In the genomic region with DNA sequence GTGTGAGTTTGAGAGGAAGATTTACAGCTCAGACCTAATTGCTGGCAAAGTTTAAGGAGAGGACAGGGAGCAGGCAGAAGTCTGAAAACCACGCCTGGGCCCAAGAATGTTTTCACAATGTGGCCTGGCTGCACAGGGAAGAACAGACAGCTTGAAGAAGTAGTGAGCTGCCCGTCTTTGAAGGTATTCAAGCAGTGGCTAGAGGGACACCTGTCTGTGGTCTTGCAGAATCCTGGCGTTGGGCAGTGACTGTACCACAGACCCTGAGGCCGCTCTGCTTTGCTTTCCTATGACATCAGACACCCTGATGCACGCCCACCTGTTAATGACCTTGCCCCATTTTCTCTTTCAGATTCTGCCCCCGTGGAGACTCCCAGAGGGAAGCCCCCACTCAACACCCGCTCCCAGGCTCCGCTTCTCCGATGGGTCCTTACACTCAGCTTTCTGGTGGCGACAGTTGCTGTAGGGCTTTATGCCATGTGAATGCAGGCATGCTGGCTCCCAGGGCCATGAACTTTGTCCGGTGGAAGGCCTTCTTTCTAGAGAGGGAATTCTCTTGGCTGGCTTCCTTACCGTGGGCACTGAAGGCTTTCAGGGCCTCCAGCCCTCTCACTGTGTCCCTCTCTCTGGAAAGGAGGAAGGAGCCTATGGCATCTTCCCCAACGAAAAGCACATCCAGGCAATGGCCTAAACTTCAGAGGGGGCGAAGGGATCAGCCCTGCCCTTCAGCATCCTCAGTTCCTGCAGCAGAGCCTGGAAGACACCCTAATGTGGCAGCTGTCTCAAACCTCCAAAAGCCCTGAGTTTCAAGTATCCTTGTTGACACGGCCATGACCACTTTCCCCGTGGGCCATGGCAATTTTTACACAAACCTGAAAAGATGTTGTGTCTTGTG, we compare ENCODE assay signal across 21 cellular contexts. TPM values are rescaled to one million over a fixed set of nuclear protein-coding genes. Genes with fewer than 3 reads are reported as not detected.
A peak's percentile ranks its signal among the peaks of the same experiment; 100 is the strongest.
DNase-seq lines count a peak whose midpoint lies in the region; ATAC-seq and TF ChIP-seq lines count a peak whose summit lies in the region.
"Had no signal": no experiment of that assay in that cellular context is flagged by ENCODE, and none has a peak within 500 bp of the region (broad histone marks: within the 10 kb centered on the region; RNA-seq: fewer than 3 reads in every experiment).

No MANE protein-coding gene starts in this region.

- no peak overlapping the region for H3K27ac ChIP-seq in endodermal cell (ENCODE audit: low read depth, low read length)
- H3K27ac ChIP-seq in naive thymus-derived CD4-positive, alpha-beta T cell (ENCODE audit: low read depth, low read length), result no peak overlapping the region
- H3K27ac ChIP-seq: cardiac muscle cell had no signal

- H3K9me3 Mint-ChIP-seq in activated CD8-positive, alpha-beta T cell treated with anti-CD3 and anti-CD28 coated beads for 36 hours, result no peaks in the 10 kb centered on the region
- H3K9me3 Mint-ChIP-seq in activated CD8-positive, alpha-beta T cell treated with anti-CD3 and anti-CD28 coated beads, Interleukin-2, amount 10 ng/mL, durations not matched to agents 7 days and 5 days (ENCODE audit: insufficient read depth), result no peaks in the 10 kb centered on the region
- H3K9me3 Mint-ChIP-seq in endodermal cell, result no peaks in the 10 kb centered on the region
- no peaks in the 10 kb centered on the region for H3K9me3 Mint-ChIP-seq in nephron progenitor cell
- H3K9me3 Mint-ChIP-seq in type B pancreatic cell, result no peaks in the 10 kb centered on the region
- no peaks in the 10 kb centered on the region for H3K9me3 Mint-ChIP-seq in naive thymus-derived CD4-positive, alpha-beta T cell

- no peak overlapping the region for H3K9ac ChIP-seq in endodermal cell (ENCODE audit: extremely low read depth, low read length, poor library complexity, severe bottlenecking)

- POLR2A ChIA-PET in activated CD8-positive, alpha-beta T cell treated with anti-CD3 and anti-CD28 coated beads for 36 hours (lab: Charles Lee), result no interaction called here
- POLR2A ChIA-PET in activated CD8-positive, alpha-beta T cell treated with anti-CD3 and anti-CD28 coated beads, Interleukin-2, amount 10 ng/mL, durations not matched to agents 7 days and 5 days (lab: Charles Lee), result interaction anchor here (1.0 kb wide), 1 partner anchor 17 kb away, joined by 3 read pairs; no protein-coding TSS in a partner anchor
- POLR2A ChIA-PET in naive thymus-derived CD4-positive, alpha-beta T cell (lab: Charles Lee), result no interaction called here

- H3K27me3 Mint-ChIP-seq in activated CD8-positive, alpha-beta T cell treated with anti-CD3 and anti-CD28 coated beads for 36 hours, result peaks cover 6% of the 10 kb centered on the region
- peaks cover 3% of the 10 kb centered on the region for H3K27me3 Mint-ChIP-seq in activated CD8-positive, alpha-beta T cell treated with anti-CD3 and anti-CD28 coated beads, Interleukin-2, amount 10 ng/mL, durations not matched to agents 7 days and 5 days (ENCODE audit: low read depth)
- H3K27me3 Mint-ChIP-seq in endodermal cell (ENCODE audit: insufficient read depth) (no peaks in the 10 kb centered on the region), nephron progenitor cell (ENCODE audit: low read depth, poor library complexity) (peaks cover 4% of the 10 kb centered on the region), type B pancreatic cell (no peaks in the 10 kb centered on the region)
- peaks cover 0 to 4% (median 3%) of the 10 kb centered on the region in 5 donors for H3K27me3 Mint-ChIP-seq in naive thymus-derived CD4-positive, alpha-beta T cell

- no peaks in the 10 kb centered on the region for H3K9me3 ChIP-seq in endodermal cell (ENCODE audit: control insufficient read depth, low read length)
- no peaks in the 10 kb centered on the region for H3K9me3 ChIP-seq in naive thymus-derived CD4-positive, alpha-beta T cell (ENCODE audit: control insufficient read depth in 2 of 3, low read length in 3 of 3)
- H3K9me3 ChIP-seq: BLaER1 treated with 17β-estradiol and CSF1 and Interleukin-3, amounts not matched to agents 10 nM and 100 nM had no signal

- H3K4me1 Mint-ChIP-seq in activated CD8-positive, alpha-beta T cell treated with anti-CD3 and anti-CD28 coated beads for 36 hours (ENCODE audit: low read depth), result peaks cover 3% of the 10 kb centered on the region
- H3K4me1 Mint-ChIP-seq in activated CD8-positive, alpha-beta T cell treated with anti-CD3 and anti-CD28 coated beads, Interleukin-2, amount 10 ng/mL, durations not matched to agents 7 days and 5 days (ENCODE audit: low read depth), result peaks cover 3% of the 10 kb centered on the region
- H3K4me1 Mint-ChIP-seq in endodermal cell (peaks cover 8% of the 10 kb centered on the region), nephron progenitor cell (peaks cover 37% of the 10 kb centered on the region), type B pancreatic cell (ENCODE audit: unreplicated experiment) (peaks cover 15% of the 10 kb centered on the region)
- peaks cover 0 to 9% (median 0%) of the 10 kb centered on the region in 7 donors for H3K4me1 Mint-ChIP-seq in naive thymus-derived CD4-positive, alpha-beta T cell

- TF ChIP-seq CTCF in activated CD8-positive, alpha-beta T cell treated with anti-CD3 and anti-CD28 coated beads for 36 hours (IDR thresholded peaks at IDR 0.05), result no peak
- TF ChIP-seq CTCF in endodermal cell (conservative IDR thresholded peaks at IDR 0.05) (no peak), nephron progenitor cell (IDR thresholded peaks at IDR 0.05) (no peak), type B pancreatic cell (conservative IDR thresholded peaks at IDR 0.05) (no peak)

- peaks cover 7% of the 10 kb centered on the region for H3K36me3 ChIP-seq in endodermal cell (ENCODE audit: control insufficient read depth, insufficient read depth, low read length)
- H3K36me3 ChIP-seq in naive thymus-derived CD4-positive, alpha-beta T cell (ENCODE audit: control insufficient read depth in 2 of 3, insufficient read depth in 3 of 3, low read length in 3 of 3), result no peaks in the 10 kb centered on the region
- H3K36me3 ChIP-seq: cardiac muscle cell had no signal

- CTCF ChIA-PET in activated CD8-positive, alpha-beta T cell treated with anti-CD3 and anti-CD28 coated beads for 36 hours (lab: Charles Lee), result no interaction called here
- CTCF ChIA-PET in activated CD8-positive, alpha-beta T cell treated with anti-CD3 and anti-CD28 coated beads, Interleukin-2, amount 10 ng/mL, durations not matched to agents 7 days and 5 days (lab: Charles Lee), result interaction anchor here (1.2 kb wide), 1 partner anchor 42 kb away, joined by 3 read pairs; no protein-coding TSS in a partner anchor
- CTCF ChIA-PET in naive thymus-derived CD4-positive, alpha-beta T cell (lab: Charles Lee), result no interaction called here

- no peaks in the 10 kb centered on the region for H3K27me3 ChIP-seq in endodermal cell (ENCODE audit: control insufficient read depth, insufficient read depth, low read length, poor library complexity, severe bottlenecking)
- H3K27me3 ChIP-seq in naive thymus-derived CD4-positive, alpha-beta T cell (ENCODE audit: control insufficient read depth in 2 of 2, insufficient read depth in 2 of 2, low read length in 2 of 2), result no peaks in the 10 kb centered on the region
- H3K27me3 ChIP-seq: BLaER1 treated with 17β-estradiol and CSF1 and Interleukin-3, amounts not matched to agents 10 nM and 100 nM; cardiac muscle cell had no signal

- H3K4me3 Mint-ChIP-seq in activated CD8-positive, alpha-beta T cell treated with anti-CD3 and anti-CD28 coated beads for 36 hours, result no peak overlapping the region
- H3K4me3 Mint-ChIP-seq in activated CD8-positive, alpha-beta T cell treated with anti-CD3 and anti-CD28 coated beads, Interleukin-2, amount 10 ng/mL, durations not matched to agents 7 days and 5 days, result no peak overlapping the region
- H3K4me3 Mint-ChIP-seq in endodermal cell (no peak overlapping the region), nephron progenitor cell (no peak overlapping the region), type B pancreatic cell (no peak overlapping the region)
- no peak overlapping the region for H3K4me3 Mint-ChIP-seq in naive thymus-derived CD4-positive, alpha-beta T cell

- no peak overlapping the region for H3K4me3 ChIP-seq in endodermal cell (ENCODE audit: low read length)
- no peak overlapping the region for H3K4me3 ChIP-seq in naive thymus-derived CD4-positive, alpha-beta T cell (ENCODE audit: low read length)
- H3K4me3 ChIP-seq: BLaER1 treated with 17β-estradiol and CSF1 and Interleukin-3, amounts not matched to agents 10 nM and 100 nM; cardiac muscle cell had no signal

- no peaks in the 10 kb centered on the region for H3K4me1 ChIP-seq in endodermal cell (ENCODE audit: control insufficient read depth, insufficient read depth, low read length)
- no peaks in the 10 kb centered on the region for H3K4me1 ChIP-seq in naive thymus-derived CD4-positive, alpha-beta T cell (ENCODE audit: control insufficient read depth in 2 of 2, insufficient read depth in 2 of 2, low read length in 2 of 2)

- no peak for DNase-seq in activated CD8-positive, alpha-beta T cell treated with anti-CD3 and anti-CD28 coated beads for 36 hours
- no peak for DNase-seq in activated CD8-positive, alpha-beta T cell treated with anti-CD3 and anti-CD28 coated beads, Interleukin-2, amount 10 ng/mL, durations not matched to agents 7 days and 5 days
- peak; percentile 36 for DNase-seq in endodermal cell
- DNase-seq in nephron progenitor cell, result no peak
- DNase-seq in type B pancreatic cell (ENCODE audit: extremely low spot score, unreplicated experiment), result no peak
- DNase-seq in AG08395 (ENCODE audit: low spot score), result no peak
- no peak for DNase-seq in naive thymus-derived CD4-positive, alpha-beta T cell
- DNase-seq in activated CD4-positive, alpha-beta T cell treated with anti-CD3 and anti-CD28 coated beads for 4 hours, result no peak
- DNase-seq: 8988T; activated CD4-positive, alpha-beta T cell treated with anti-CD3 and anti-CD28 coated beads for 48 hours; activated gamma-delta T cell treated with Interleukin-2 at 50 U/mL for 16 hours; amniotic stem cell; KG1; left cardiac atrium; NCI-H187; NCI-H2227 treated with DMSO at 0.1 percent for 48 hours; right cardiac atrium; stimulated activated naive CD4-positive, alpha-beta T cell treated with Interleukin-2 at 50 U/mL for 16 hours; SW 1271 had no signal

- H3K36me3 Mint-ChIP-seq in activated CD8-positive, alpha-beta T cell treated with anti-CD3 and anti-CD28 coated beads for 36 hours (ENCODE audit: low read depth), result no peaks in the 10 kb centered on the region
- H3K36me3 Mint-ChIP-seq in activated CD8-positive, alpha-beta T cell treated with anti-CD3 and anti-CD28 coated beads, Interleukin-2, amount 10 ng/mL, durations not matched to agents 7 days and 5 days (ENCODE audit: low read depth), result no peaks in the 10 kb centered on the region
- H3K36me3 Mint-ChIP-seq in endodermal cell (ENCODE audit: low read depth) (peaks cover 19% of the 10 kb centered on the region), nephron progenitor cell (ENCODE audit: low read depth) (no peaks in the 10 kb centered on the region), type B pancreatic cell (no peaks in the 10 kb centered on the region)
- no peaks in the 10 kb centered on the region for H3K36me3 Mint-ChIP-seq in naive thymus-derived CD4-positive, alpha-beta T cell

- H3K27ac Mint-ChIP-seq in activated CD8-positive, alpha-beta T cell treated with anti-CD3 and anti-CD28 coated beads for 36 hours, result peak overlapping the region; percentile 8
- no peak overlapping the region for H3K27ac Mint-ChIP-seq in activated CD8-positive, alpha-beta T cell treated with anti-CD3 and anti-CD28 coated beads, Interleukin-2, amount 10 ng/mL, durations not matched to agents 7 days and 5 days
- no peak overlapping the region for H3K27ac Mint-ChIP-seq in endodermal cell
- H3K27ac Mint-ChIP-seq in nephron progenitor cell, result peak overlapping the region; percentile 85
- H3K27ac Mint-ChIP-seq in type B pancreatic cell, result peak overlapping the region; percentile 29
- H3K27ac Mint-ChIP-seq in naive thymus-derived CD4-positive, alpha-beta T cell, result no peak overlapping the region

- ATAC-seq in activated CD8-positive, alpha-beta T cell treated with anti-CD3 and anti-CD28 coated beads for 36 hours, result no peak
- no peak for ATAC-seq in activated CD8-positive, alpha-beta T cell treated with anti-CD3 and anti-CD28 coated beads, Interleukin-2, amount 10 ng/mL, durations not matched to agents 7 days and 5 days
- ATAC-seq in naive thymus-derived CD4-positive, alpha-beta T cell, result no peak
- ATAC-seq: left cardiac atrium had no signal

- intact Hi-C loops in activated CD8-positive, alpha-beta T cell treated with anti-CD3 and anti-CD28 coated beads for 36 hours (cut with micrococcal nuclease), result no loop called here
- intact Hi-C loops in naive thymus-derived CD4-positive, alpha-beta T cell (cut with micrococcal nuclease), result no loop called here

- WGBS in endodermal cell (ENCODE audit: insufficient coverage in 1 of 2, insufficient read length in 1 of 2), 2 experiments, result 91 to 96% methylated on average over 12 to 16 of the region's 16 CpGs

RNA-seq across cellular contexts. Expression of a gene that starts 6.6 kb away (rescaled TPM):
- 100 to 1,000 TPM; 318 to 319 TPM for total RNA-seq in activated CD8-positive, alpha-beta T cell treated with anti-CD3 and anti-CD28 coated beads for 36 hours
- total RNA-seq in activated CD8-positive, alpha-beta T cell treated with anti-CD3 and anti-CD28 coated beads, Interleukin-2, amount 10 ng/mL, durations not matched to agents 7 days and 5 days, result 100 to 1,000 TPM; 275 to 287 TPM
- total RNA-seq in endodermal cell (100 to 1,000 TPM; 155 to 179 TPM), type B pancreatic cell (ENCODE audit: low replicate concordance) (45.5 and 98.0 TPM in 2 replicates)
- 89.4 TPM for polyA plus RNA-seq in endodermal cell (2013, experiment 1 of 2)
- 70.5 TPM for polyA plus RNA-seq in endodermal cell (2013, experiment 2 of 2)
- total RNA-seq in naive thymus-derived CD4-positive, alpha-beta T cell, result 100 to 1,000 TPM in 1 of 5 experiments, 10 to 100 TPM in 4; 34.7 to 208 (median 50.7) TPM
- 10 to 100 TPM; 19.7 to 26.4 TPM for polyA plus RNA-seq in naive thymus-derived CD4-positive, alpha-beta T cell

RNA-seq across cellular contexts. Expression of a gene that starts 12.5 kb away (rescaled TPM):
- under 1 TPM in 1 of 2 experiments, not detected in 1; 0.22 TPM for total RNA-seq in activated CD8-positive, alpha-beta T cell treated with anti-CD3 and anti-CD28 coated beads for 36 hours
- under 1 TPM; 0.34 to 0.68 TPM for total RNA-seq in activated CD8-positive, alpha-beta T cell treated with anti-CD3 and anti-CD28 coated beads, Interleukin-2, amount 10 ng/mL, durations not matched to agents 7 days and 5 days
- total RNA-seq in endodermal cell (10 to 100 TPM; 11.4 to 21.6 TPM), type B pancreatic cell (ENCODE audit: low replicate concordance) (4.1 and 7.7 TPM in 2 replicates)
- 14.4 TPM for polyA plus RNA-seq in endodermal cell (2013, experiment 1 of 2)
- 12.5 TPM for polyA plus RNA-seq in endodermal cell (2013, experiment 2 of 2)
- 10 to 100 TPM in 1 of 5 experiments, 1 to 10 TPM in 3, under 1 TPM in 1; 0.92 to 54.0 (median 6.6) TPM for total RNA-seq in naive thymus-derived CD4-positive, alpha-beta T cell
- polyA plus RNA-seq in naive thymus-derived CD4-positive, alpha-beta T cell, result under 1 TPM; 0.14 to 0.19 TPM

Comparison
In these comparisons a context has a peak if more than half of its experiments do, and no peak if none do; other contexts are left out.
1. H3K27ac Mint-ChIP-seq: peak in activated CD8-positive, alpha-beta T cell treated with anti-CD3 and anti-CD28 coated beads for 36 hours (single experiment), nephron progenitor cell (single experiment) and type B pancreatic cell (single experiment); none in activated CD8-positive, alpha-beta T cell treated with anti-CD3 and anti-CD28 coated beads, Interleukin-2, amount 10 ng/mL, durations not matched to agents 7 days and 5 days (single experiment), endodermal cell (single experiment) and naive thymus-derived CD4-positive, alpha-beta T cell (0 of 9).